ENCODE assay signal across 8 cellular contexts in genomic region chr6:95431637-95432228, GRCh38.
DNase-seq lines count a peak whose midpoint lies in the region; ATAC-seq, FAIRE-seq and TF ChIP-seq lines count a peak whose summit lies in the region.

No MANE protein-coding gene starts in this region.

- no peaks in the 10 kb centered on the region for H3K9me3 ChIP-seq in PC-9 (ENCODE audit: insufficient read depth, low read depth)
- no peaks in the 10 kb centered on the region for H3K9me3 ChIP-seq in HepG2 (ENCODE audit: low read length)
- H3K9me3 ChIP-seq in thoracic aorta: no peaks in the 10 kb centered on the region

- H3K36me3 ChIP-seq in PC-9 (ENCODE audit: low read depth) (no peaks in the 10 kb centered on the region), HepG2 (replicated peaks in 1 of 2; ENCODE audit: control insufficient read depth in 1 of 2, insufficient read depth in 2 of 2, low read length in 2 of 2) (no peaks in the 10 kb centered on the region), thoracic aorta (no peaks in the 10 kb centered on the region)

- H3K79me2 ChIP-seq in PC-9 (ENCODE audit: low read depth) (no peaks in the 10 kb centered on the region), HepG2 (ENCODE audit: insufficient read depth, low read length) (no peaks in the 10 kb centered on the region)

- no peaks in the 10 kb centered on the region for H4K20me1 ChIP-seq in PC-9 (ENCODE audit: insufficient read depth)
- H4K20me1 ChIP-seq in HepG2 (ENCODE audit: insufficient read depth, low read length): no peaks in the 10 kb centered on the region

- TF ChIP-seq POLR2A in HepG2 (IDR thresholded peaks at IDR 0.05; ENCODE audit: insufficient read depth in 1 of 2, low read depth in 2 of 2, low read length in 2 of 2): no peak

- ATAC-seq in HepG2 (no peak), thoracic aorta (ENCODE audit: insufficient number of reproducible peaks, low FRiP score, low read depth) (no peak)

- no peak for DNase-seq in AG04449 (ENCODE audit: low read depth, low spot score)
- peak; percentile 3 for DNase-seq in GM04504 (ENCODE audit: low read depth)
- DNase-seq in HL-60 (ENCODE audit: low read depth in 1 of 2, low spot score in 1 of 2): peak in 1 of 2 experiments; percentile 8
- DNase-seq in PC-9: peak; percentile 34 to 38
- DNase-seq in MCF 10A (ENCODE audit: unreplicated experiment): peak; percentile 45
- peak; percentile 9 for DNase-seq in HepG2 (ENCODE audit: low spot score)
- no peak for DNase-seq in thoracic aorta (ENCODE audit: low spot score)
- no peak for DNase-seq in activated CD4-positive, CD25-positive, alpha-beta regulatory T cell (lab: John Stamatoyannopoulos, UW)

- H3K27me3 ChIP-seq in HL-60 (ENCODE audit: insufficient read depth, poor library complexity, severe bottlenecking) (no peaks in the 10 kb centered on the region), PC-9 (ENCODE audit: insufficient read depth, low read depth) (no peaks in the 10 kb centered on the region), HepG2 (ENCODE audit: control insufficient read depth in 1 of 2, insufficient read depth in 2 of 2, low read length in 2 of 2) (no peaks in the 10 kb centered on the region), thoracic aorta (replicated peaks; ENCODE audit: insufficient read depth) (no peaks in the 10 kb centered on the region)

- H3K36me3 Mint-ChIP-seq in MCF 10A (ENCODE audit: insufficient read depth, unreplicated experiment): no peaks in the 10 kb centered on the region

- BruUV-seq in PC-9 (replicated peaks; lab: Mats Ljungman, UMichigan) (no TSS peak), MCF 10A (replicated peaks; lab: Mats Ljungman, UMichigan) (no TSS peak), HepG2 (replicated peaks; lab: Mats Ljungman, UMichigan) (no TSS peak)

- H3K27ac ChIP-seq in HL-60 (replicated peaks): no peak overlapping the region
- no peak overlapping the region for H3K27ac ChIP-seq in PC-9
- no peak overlapping the region for H3K27ac ChIP-seq in HepG2 (ENCODE audit: extremely low read length, insufficient read depth, low read length)
- no peak overlapping the region for H3K27ac ChIP-seq in thoracic aorta

- CTCF ChIA-PET in AG04449 (lab: Yijun Ruan, JAX) (no interaction called here), PC-9 (lab: Charles Lee) (no interaction called here), MCF 10A (lab: Yijun Ruan, JAX) (no interaction called here), HepG2 (lab: Yijun Ruan, JAX; ENCODE audit: low intra/inter-chr PET ratio, low total read pairs) (interaction anchor here (0.7 to 1.9 kb wide), 2 partner anchors 492 to 658 kb away, joined by 6 to 8 read pairs; no protein-coding TSS in a partner anchor)

- intact Hi-C loops in PC-9 (cut with micrococcal nuclease; ENCODE audit: unreplicated experiment) (loop anchor here (1.0 to 10.0 kb wide), 5 partner anchors 143 to 1623 kb away; partner anchors contain the start of gene MANEA), MCF 10A (cut with micrococcal nuclease) (loop anchor here (1.0 to 5.0 kb wide), 5 partner anchors 389 to 1041 kb away; no protein-coding TSS in a partner anchor), HepG2 (cut with micrococcal nuclease; ENCODE audit: unreplicated experiment) (loop anchor here (1.0 to 5.0 kb wide), 4 partner anchors 435 to 1036 kb away; no protein-coding TSS in a partner anchor)

- TF ChIP-seq CTCF in AG04449 (IDR thresholded peaks at IDR 0.05; ENCODE audit: insufficient read depth, low read length, missing control alignments) (peak; percentile 20), HL-60 (IDR thresholded peaks at IDR 0.05; ENCODE audit: insufficient read depth, low read length) (peak; percentile 36), PC-9 (conservative IDR thresholded peaks at IDR 0.05) (peak; percentile 89), MCF 10A (IDR thresholded peaks at IDR 0.05; ENCODE audit: unreplicated experiment) (peak; percentile 59), HepG2 (CRISPR knock-in tag; IDR thresholded peaks at IDR 0.05) (peak; percentile 59), thoracic aorta (IDR thresholded peaks at IDR 0.05) (peak; percentile 67)

- H3F3A ChIP-seq in PC-9 (ENCODE audit: insufficient read depth, low read depth): no peaks in the 10 kb centered on the region

- under 1% methylated on average over 2 of the region's 2 CpGs for WGBS in HepG2 (ENCODE audit: low lambda C conversion rate)

- H3K4me1 ChIP-seq in PC-9 (replicated peaks; ENCODE audit: insufficient read depth): no peaks in the 10 kb centered on the region
- H3K4me1 ChIP-seq in HepG2 (ENCODE audit: insufficient read depth, low read length): no peaks in the 10 kb centered on the region
- H3K4me1 ChIP-seq in thoracic aorta (ENCODE audit: control insufficient read depth in 1 of 2, low read depth in 2 of 2): no peaks in the 10 kb centered on the region

- no peak overlapping the region for H3K9ac ChIP-seq in HepG2 (ENCODE audit: insufficient read depth, low read depth, low read length)

- no peak overlapping the region for H3K27ac Mint-ChIP-seq in MCF 10A (ENCODE audit: low read depth, unreplicated experiment)

- H3K4me3 ChIP-seq in AG04449 (ENCODE audit: low read depth, low read length): no peak overlapping the region
- H3K4me3 ChIP-seq in HL-60 (replicated peaks; ENCODE audit: insufficient read depth, low read length): no peak overlapping the region
- no peak overlapping the region for H3K4me3 ChIP-seq in PC-9
- H3K4me3 ChIP-seq in HepG2 (replicated peaks in 1 of 3; ENCODE audit: insufficient read depth in 1 of 3, low read depth in 2 of 3, low read length in 3 of 3): no peak overlapping the region
- H3K4me3 ChIP-seq in thoracic aorta: no peak overlapping the region

- FAIRE-seq in HepG2 (lab: Jason Lieb, UNC): no peak

- H3K9me2 ChIP-seq in PC-9 (ENCODE audit: insufficient read depth): no peaks in the 10 kb centered on the region

- POLR2A ChIA-PET in AG04449 (lab: Yijun Ruan, JAX): no interaction called here
- POLR2A ChIA-PET in PC-9 (lab: Charles Lee; ENCODE audit: unreplicated experiment): no interaction called here
- POLR2A ChIA-PET in MCF 10A (lab: Yijun Ruan, JAX): no interaction called here
- POLR2A ChIA-PET in HepG2 (lab: Yijun Ruan, JAX): no interaction called here

- H3K4me1 Mint-ChIP-seq in MCF 10A (ENCODE audit: insufficient read depth, unreplicated experiment): no peaks in the 10 kb centered on the region

- in situ Hi-C loops in HepG2 (cut with HindIII; ENCODE audit: extremely low pct_ligation_motif_present, low pct_unique_long_range_greater_than_20kb): loop anchor here (25.0 kb wide), 1 partner anchor 506 kb away; no protein-coding TSS in a partner anchor

- peaks cover 22% of the 10 kb centered on the region for H3K27me3 Mint-ChIP-seq in MCF 10A (ENCODE audit: insufficient read depth, unreplicated experiment)

- no peak for TF ChIP-seq EP300 in HepG2 (IDR thresholded peaks at IDR 0.05; ENCODE audit: low read depth in 2 of 2, low read length in 2 of 2)
- TF ChIP-seq EP300 in HepG2 (CRISPR knock-in tag; IDR thresholded peaks at IDR 0.05; ENCODE audit: borderline replicate concordance): no peak

- no peak overlapping the region for H3K4me2 ChIP-seq in PC-9
- H3K4me2 ChIP-seq in HepG2 (ENCODE audit: low read depth, low read length): no peak overlapping the region

- H3K4me3 Mint-ChIP-seq in MCF 10A (ENCODE audit: unreplicated experiment): no peak overlapping the region

- no peaks in the 10 kb centered on the region for H3K9me3 Mint-ChIP-seq in MCF 10A (ENCODE audit: unreplicated experiment)

- TF ChIP-seq RAD21 in HepG2 (CRISPR knock-in tag; IDR thresholded peaks at IDR 0.05): no peak

- no peak overlapping the region for H2AFZ ChIP-seq in PC-9
- H2AFZ ChIP-seq in HepG2 (ENCODE audit: low read length): no peak overlapping the region

TF ChIP-seq in HepG2, 621 proteins besides CTCF, POLR2A, EP300 and RAD21:
- TF ChIP-seq ZFP90 (CRISPR knock-in tag; IDR thresholded peaks at IDR 0.05; ENCODE audit: borderline replicate concordance): no peak
- peak; percentile 84 for TF ChIP-seq ARID3A (IDR thresholded peaks at IDR 0.05; ENCODE audit: low read depth, low read length)
- TF ChIP-seq ZNF329 (CRISPR knock-in tag; IDR thresholded peaks at IDR 0.05; ENCODE audit: low read depth): no peak
- TF ChIP-seq STAG1 (CRISPR knock-in tag; IDR thresholded peaks at IDR 0.05): peak; percentile 71

Comparison
In these comparisons a context has a peak if more than half of its experiments do, and no peak if none do; other contexts are left out.
1. DNase-seq: peak in GM04504 (single experiment), PC-9 (2 of 2), MCF 10A (single experiment) and HepG2 (single experiment); none in AG04449 (single experiment), thoracic aorta (single experiment) and activated CD4-positive, CD25-positive, alpha-beta regulatory T cell (0 of 4).
2. CTCF ChIP-seq: peak in every context shown above with its lines; median percentile 89 in PC-9; 67 in thoracic aorta; 59 in MCF 10A; 59 in HepG2; 36 in HL-60; 20 in AG04449.